Comparison of ENCODE assay signal across 12 cellular contexts in genomic region chr7:39855325-39855674, GRCh38.
DNase-seq lines count a peak whose midpoint lies in the region; ATAC-seq, FAIRE-seq and TF ChIP-seq lines count a peak whose summit lies in the region.
"Had no signal": no experiment of that assay in that cellular context is flagged by ENCODE, and none has a peak within 500 bp of the region (broad histone marks: within the 10 kb centered on the region; RNA-seq: fewer than 3 reads in every experiment).

No MANE protein-coding gene starts in this region.

- no peak overlapping the region for H3K27ac ChIP-seq in keratinocyte (ENCODE audit: control insufficient read depth, insufficient read depth, low read length)
- H3K27ac ChIP-seq in thoracic aorta = no peak overlapping the region
- H3K27ac ChIP-seq: BLaER1 treated with 17β-estradiol and CSF1 and Interleukin-3, amounts not matched to agents 10 nM and 100 nM had no signal

- no peak for DNase-seq in activated T-cell treated with anti-CD3 and anti-CD28 coated beads, Interleukin-2, amount 50 U/mL, for 72 hours
- DNase-seq in activated T-cell treated with anti-CD3 and anti-CD28 coated beads for 4 hours (no peak), activated B cell treated with CpG ODN at 0.5 μM for 24 hours (no peak), keratinocyte (ENCODE audit: low read depth, low spot score) (no peak), thoracic aorta (ENCODE audit: low spot score) (no peak), GM12891 (ENCODE audit: insufficient read length, low spot score) (no peak)
- DNase-seq in stimulated activated CD4-positive, alpha-beta T cell treated with anti-CD3 and anti-CD28 coated beads, Interleukin-15, amount 100 ng/mL, for 24 hours = no peak
- DNase-seq: activated CD4-positive, alpha-beta T cell treated with anti-CD3 and anti-CD28 coated beads for 1 hour; Karpas-422; small intestine had no signal

- H3K9me3 ChIP-seq in keratinocyte (ENCODE audit: control insufficient read depth, low read depth, low read length) (no peaks in the 10 kb centered on the region), thoracic aorta (no peaks in the 10 kb centered on the region)
- H3K9me3 ChIP-seq: BLaER1 treated with 17β-estradiol and CSF1 and Interleukin-3, amounts not matched to agents 10 nM and 100 nM had no signal

- no peak for TF ChIP-seq POLR2A in GM12891 (IDR thresholded peaks at IDR 0.05; ENCODE audit: low read depth, low read length)

- peaks cover 22% of the 10 kb centered on the region for H3K27me3 Mint-ChIP-seq in activated T-cell treated with anti-CD3 and anti-CD28 coated beads, Interleukin-2, amount 50 U/mL, for 72 hours (ENCODE audit: low read depth)
- peaks cover 24% of the 10 kb centered on the region for H3K27me3 Mint-ChIP-seq in activated B cell treated with CpG ODN at 0.5 μM for 24 hours

- no peaks in the 10 kb centered on the region for H3K79me2 ChIP-seq in keratinocyte (ENCODE audit: control insufficient read depth, insufficient read depth, low read length)

- peaks cover 14% of the 10 kb centered on the region for H3K27me3 ChIP-seq in keratinocyte (ENCODE audit: control insufficient read depth, extremely low read depth, insufficient read depth, low read length)
- H3K27me3 ChIP-seq in thoracic aorta (replicated peaks; ENCODE audit: insufficient read depth) = no peaks in the 10 kb centered on the region
- H3K27me3 ChIP-seq: BLaER1 treated with 17β-estradiol and CSF1 and Interleukin-3, amounts not matched to agents 10 nM and 100 nM had no signal

- no peaks in the 10 kb centered on the region for H3K36me3 ChIP-seq in keratinocyte (ENCODE audit: control insufficient read depth in 2 of 2, extremely low read depth in 1 of 2, insufficient read depth in 2 of 2, low read length in 2 of 2)
- no peaks in the 10 kb centered on the region for H3K36me3 ChIP-seq in thoracic aorta
- H3K36me3 ChIP-seq: BLaER1 treated with 17β-estradiol and CSF1 and Interleukin-3, amounts not matched to agents 10 nM and 100 nM had no signal

- no peak overlapping the region for H2AFZ ChIP-seq in keratinocyte (ENCODE audit: control insufficient read depth, low read length)

- FAIRE-seq in keratinocyte (lab: Jason Lieb, UNC) (no peak), GM12891 (lab: Jason Lieb, UNC) (no peak)
- FAIRE-seq: small intestine had no signal

- peak overlapping the region; percentile 59 for H3K4me2 ChIP-seq in keratinocyte (ENCODE audit: control insufficient read depth, extremely low read depth, insufficient read depth, low read depth, low read length)
- H3K4me2 ChIP-seq: BLaER1 treated with 17β-estradiol and CSF1 and Interleukin-3, amounts not matched to agents 10 nM and 100 nM had no signal

- ATAC-seq in activated T-cell treated with anti-CD3 and anti-CD28 coated beads, Interleukin-2, amount 50 U/mL, for 72 hours (replicated peaks in 1 of 2) = peak; percentile 62 to 78
- no peak for ATAC-seq in activated B cell treated with CpG ODN at 0.5 μM for 24 hours (ENCODE audit: low read depth)
- ATAC-seq in thoracic aorta (ENCODE audit: insufficient number of reproducible peaks, low FRiP score, low read depth) = no peak
- ATAC-seq in GM21619 (IDR thresholded peaks at IDR 0.05; ENCODE audit: unreplicated experiment) = no peak

- no peak overlapping the region for H3K27ac Mint-ChIP-seq in activated T-cell treated with anti-CD3 and anti-CD28 coated beads, Interleukin-2, amount 50 U/mL, for 72 hours
- no peak overlapping the region for H3K27ac Mint-ChIP-seq in activated B cell treated with CpG ODN at 0.5 μM for 24 hours

- H4K20me1 ChIP-seq in keratinocyte (ENCODE audit: control insufficient read depth, extremely low read depth, insufficient read depth, low read length) = no peaks in the 10 kb centered on the region
- H4K20me1 ChIP-seq: BLaER1 treated with 17β-estradiol and CSF1 and Interleukin-3, amounts not matched to agents 10 nM and 100 nM had no signal

- no peaks in the 10 kb centered on the region for H3K9me3 Mint-ChIP-seq in activated T-cell treated with anti-CD3 and anti-CD28 coated beads, Interleukin-2, amount 50 U/mL, for 72 hours
- no peaks in the 10 kb centered on the region for H3K9me3 Mint-ChIP-seq in activated B cell treated with CpG ODN at 0.5 μM for 24 hours

- H3K9me1 ChIP-seq in keratinocyte (ENCODE audit: control insufficient read depth, extremely low read depth, insufficient read depth, low read length) = no peaks in the 10 kb centered on the region

- peak overlapping the region; percentile 83 to 86 for H3K4me3 Mint-ChIP-seq in activated T-cell treated with anti-CD3 and anti-CD28 coated beads, Interleukin-2, amount 50 U/mL, for 72 hours
- peak overlapping the region; percentile 75 for H3K4me3 Mint-ChIP-seq in activated B cell treated with CpG ODN at 0.5 μM for 24 hours

- intact Hi-C loops in activated B cell treated with CpG ODN at 0.5 μM for 24 hours (cut with micrococcal nuclease) = no loop called here

- peaks cover 9% of the 10 kb centered on the region for H3K4me1 Mint-ChIP-seq in activated T-cell treated with anti-CD3 and anti-CD28 coated beads, Interleukin-2, amount 50 U/mL, for 72 hours (ENCODE audit: low read depth)
- H3K4me1 Mint-ChIP-seq in activated B cell treated with CpG ODN at 0.5 μM for 24 hours = peaks cover 5% of the 10 kb centered on the region

- no peak overlapping the region for H3K9ac ChIP-seq in keratinocyte (ENCODE audit: control insufficient read depth, extremely low read depth, insufficient read depth, low read length)
- H3K9ac ChIP-seq: BLaER1 treated with 17β-estradiol and CSF1 and Interleukin-3, amounts not matched to agents 10 nM and 100 nM had no signal

- H3K4me1 ChIP-seq in keratinocyte (ENCODE audit: control insufficient read depth, extremely low read depth, insufficient read depth, low read length) = no peaks in the 10 kb centered on the region
- no peaks in the 10 kb centered on the region for H3K4me1 ChIP-seq in thoracic aorta (ENCODE audit: control insufficient read depth in 1 of 2, low read depth in 2 of 2)
- H3K4me1 ChIP-seq: BLaER1 treated with 17β-estradiol and CSF1 and Interleukin-3, amounts not matched to agents 10 nM and 100 nM had no signal

- H3K36me3 Mint-ChIP-seq in activated T-cell treated with anti-CD3 and anti-CD28 coated beads, Interleukin-2, amount 50 U/mL, for 72 hours (ENCODE audit: insufficient read depth in 2 of 2) = no peaks in the 10 kb centered on the region
- H3K36me3 Mint-ChIP-seq in activated B cell treated with CpG ODN at 0.5 μM for 24 hours (ENCODE audit: low read depth) = no peaks in the 10 kb centered on the region

- dilution Hi-C loops in keratinocyte (cut with MboI; ENCODE audit: extremely low pct_ligation_motif_present, low sequenced_read_pairs) = no loop called here

- H3K4me3 ChIP-seq in keratinocyte (ENCODE audit: control insufficient read depth in 2 of 3, extremely low read depth in 1 of 3, insufficient read depth in 2 of 3, low read depth in 1 of 3, low read length in 3 of 3) (peak overlapping the region in 1 of 3 experiments; percentile 54), thoracic aorta (peak overlapping the region; percentile 60)
- H3K4me3 ChIP-seq: BLaER1 treated with 17β-estradiol and CSF1 and Interleukin-3, amounts not matched to agents 10 nM and 100 nM had no signal

- POLR2A ChIA-PET in activated B cell treated with CpG ODN at 0.5 μM for 24 hours (lab: Charles Lee) = no interaction called here

- CTCF ChIA-PET in activated B cell treated with CpG ODN at 0.5 μM for 24 hours (lab: Charles Lee) = no interaction called here

- no peak for TF ChIP-seq CTCF in activated B cell treated with CpG ODN at 0.5 μM for 24 hours (IDR thresholded peaks at IDR 0.05)
- no peak for TF ChIP-seq CTCF in keratinocyte (optimal IDR thresholded peaks at IDR 0.05 in 1 of 3, IDR thresholded peaks at IDR 0.05 in 1 of 3, conservative IDR thresholded peaks at IDR 0.05 in 1 of 3; ENCODE audit: extremely low read depth in 1 of 3, insufficient read depth in 2 of 3, low read length in 3 of 3)
- TF ChIP-seq CTCF in thoracic aorta (IDR thresholded peaks at IDR 0.05) = no peak

TF ChIP-seq in GM12891, 5 proteins besides CTCF, POLR2A, EP300 and RAD21:
- TF ChIP-seq SPI1 (IDR thresholded peaks at IDR 0.05; ENCODE audit: low read depth, low read length) = no peak
- no peak for TF ChIP-seq POLR2AphosphoS5 (IDR thresholded peaks at IDR 0.05; ENCODE audit: low read depth, low read length)
- no peak for TF ChIP-seq POU2F2 (IDR thresholded peaks at IDR 0.05; ENCODE audit: low read depth, low read length)
- TF ChIP-seq PAX5 (IDR thresholded peaks at IDR 0.05; ENCODE audit: insufficient read depth, low read length, severe bottlenecking) = no peak
- no peak for TF ChIP-seq TAF1 (IDR thresholded peaks at IDR 0.05; ENCODE audit: low read depth, low read length)

Comparison
In these comparisons a context has a peak if more than half of its experiments do, and no peak if none do; other contexts are left out.
1. ATAC-seq: peak in activated T-cell treated with anti-CD3 and anti-CD28 coated beads, Interleukin-2, amount 50 U/mL, for 72 hours (2 of 2); none in activated B cell treated with CpG ODN at 0.5 μM for 24 hours (single experiment), thoracic aorta (single experiment) and GM21619 (single experiment).